16 cellular contexts compared by ENCODE assay signal in the genomic region with DNA sequence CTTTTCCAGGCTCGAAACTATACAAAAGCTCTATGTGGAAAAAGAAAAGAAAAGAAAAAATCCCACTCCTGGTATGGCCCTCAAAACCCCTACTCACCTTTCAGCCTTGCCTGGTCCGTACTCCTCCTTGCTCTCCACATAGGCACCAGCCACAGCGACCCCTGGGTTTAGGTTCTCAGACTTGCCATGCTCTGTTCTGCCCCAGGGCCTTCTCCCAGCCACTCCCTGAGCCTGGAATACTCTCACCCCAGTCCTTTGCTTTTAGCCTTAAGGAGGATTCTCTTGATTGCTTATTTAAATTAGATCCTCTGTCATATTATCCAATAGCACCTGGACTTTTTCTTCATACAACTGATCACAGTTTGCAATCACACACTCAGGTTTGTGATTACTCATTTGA.
DNase-seq lines count a peak whose midpoint lies in the region; ATAC-seq and TF ChIP-seq lines count a peak whose summit lies in the region.
"Had no signal": no experiment of that assay in that cellular context is flagged by ENCODE, and none has a peak within 500 bp of the region (broad histone marks: within the 10 kb centered on the region; RNA-seq: fewer than 3 reads in every experiment).

No MANE protein-coding gene starts in this region.

- no peak overlapping the region for H3K27ac Mint-ChIP-seq in GM23338
- H3K27ac Mint-ChIP-seq in endodermal cell, result no peak overlapping the region

- DNase-seq in GM23338 (ENCODE audit: low spot score) (peak; percentile 66), NCI-H69 (lab: John Stamatoyannopoulos, UW) (peak; percentile 11), endodermal cell (peak; percentile 88), mesenchymal stem cell (no peak), NCI-H146 (lab: John Stamatoyannopoulos, UW) (no peak), posterior vena cava (ENCODE audit: low spot score) (no peak), NOMO-1 treated with dmso at 0.1 percent for 144 hours (lab: John Stamatoyannopoulos, UW; ENCODE audit: unreplicated experiment) (no peak)
- DNase-seq: NCI-H1436 treated with DMSO at 0.1 percent for 48 hours, NCI-H2081, NCI-H510A treated with DMSO at 0.1 percent for 48 hours had no signal

- H3K79me2 ChIP-seq in GM23338 (replicated peaks; ENCODE audit: insufficient read depth), result no peaks in the 10 kb centered on the region

- H3K27ac ChIP-seq in GM23338 (ENCODE audit: low read depth), result no peak overlapping the region
- no peak overlapping the region for H3K27ac ChIP-seq in endodermal cell (ENCODE audit: low read depth, low read length)
- H3K27ac ChIP-seq in mesenchymal stem cell (ENCODE audit: low read length, poor library complexity, severe bottlenecking), result no peak overlapping the region
- H3K27ac ChIP-seq: A549, C4-2B, KMS-11 had no signal

- no peaks in the 10 kb centered on the region for H3F3A ChIP-seq in GM23338 (replicated peaks; ENCODE audit: low read depth)

- no peak overlapping the region for H3K14ac ChIP-seq in mesenchymal stem cell (ENCODE audit: low read length in 2 of 2)

- no peak overlapping the region for H2BK15ac ChIP-seq in mesenchymal stem cell (ENCODE audit: low read depth, poor library complexity, severe bottlenecking)

- ATAC-seq in GM23338 (peak; percentile 98), GM21619 (IDR thresholded peaks at IDR 0.05; ENCODE audit: unreplicated experiment) (no peak)
- ATAC-seq: Panc1, Right ventricle myocardium inferior had no signal

- 77 to 79% methylated on average over 3 of the region's 3 CpGs for WGBS in endodermal cell (ENCODE audit: insufficient coverage in 1 of 2, insufficient read length in 1 of 2), 2 experiments
- 63% methylated on average over 3 of the region's 3 CpGs for WGBS in mesenchymal stem cell

- H3K9me3 ChIP-seq in endodermal cell (ENCODE audit: control insufficient read depth, low read length) (no peaks in the 10 kb centered on the region), mesenchymal stem cell (ENCODE audit: control insufficient read depth, low read length) (peaks cover 3% of the 10 kb centered on the region)
- H3K9me3 ChIP-seq: A549 had no signal

- H3K36me3 Mint-ChIP-seq in GM23338 (ENCODE audit: low read depth) (peaks cover 5% of the 10 kb centered on the region; the same call in 1 of the 3 replicates), endodermal cell (ENCODE audit: low read depth) (no peaks in the 10 kb centered on the region)

- H3K4me3 ChIP-seq in GM23338 (no peak overlapping the region), endodermal cell (ENCODE audit: low read length) (no peak overlapping the region), mesenchymal stem cell (ENCODE audit: insufficient read depth in 1 of 2, low read depth in 1 of 2, low read length in 2 of 2) (no peak overlapping the region)
- H3K4me3 ChIP-seq: A549 had no signal

- no peak overlapping the region for H3K23ac ChIP-seq in mesenchymal stem cell (ENCODE audit: low read length in 2 of 2)

- peak overlapping the region; percentile 6 for H2AK5ac ChIP-seq in mesenchymal stem cell (ENCODE audit: low read length, severe bottlenecking)

- H3K4me2 ChIP-seq in GM23338, result no peak overlapping the region
- H3K4me2 ChIP-seq in mesenchymal stem cell (ENCODE audit: low read length, poor library complexity, severe bottlenecking), result no peak overlapping the region
- H3K4me2 ChIP-seq: A549, KMS-11 had no signal

- no peaks in the 10 kb centered on the region for H3K79me1 ChIP-seq in mesenchymal stem cell (replicated peaks; ENCODE audit: low read length, poor library complexity, severe bottlenecking)

- no peak overlapping the region for H3K18ac ChIP-seq in mesenchymal stem cell (ENCODE audit: low read depth in 1 of 2, low read length in 2 of 2)

- no peak overlapping the region for H4K8ac ChIP-seq in mesenchymal stem cell (ENCODE audit: low read length)

- H3K36me3 ChIP-seq in GM23338 (ENCODE audit: insufficient read depth), result no peaks in the 10 kb centered on the region
- no peaks in the 10 kb centered on the region for H3K36me3 ChIP-seq in endodermal cell (ENCODE audit: control insufficient read depth, insufficient read depth, low read length)
- no peaks in the 10 kb centered on the region for H3K36me3 ChIP-seq in mesenchymal stem cell (ENCODE audit: control insufficient read depth in 1 of 2, insufficient read depth in 2 of 2, low read depth in 1 of 2, low read length in 2 of 2)

- H2BK120ac ChIP-seq in mesenchymal stem cell (ENCODE audit: low read depth, low read length), result no peak overlapping the region

- peaks cover 6% of the 10 kb centered on the region; the same call in 2 of the 3 replicates for H3K9me3 Mint-ChIP-seq in GM23338
- no peaks in the 10 kb centered on the region for H3K9me3 Mint-ChIP-seq in endodermal cell

- no peak overlapping the region for H3K9ac ChIP-seq in endodermal cell (ENCODE audit: extremely low read depth, low read length, poor library complexity, severe bottlenecking)
- no peak overlapping the region for H3K9ac ChIP-seq in mesenchymal stem cell (ENCODE audit: low read length)
- H3K9ac ChIP-seq: KMS-11 had no signal

- no peak overlapping the region for H2BK12ac ChIP-seq in mesenchymal stem cell (ENCODE audit: low read length in 2 of 2)

- peaks cover 10% of the 10 kb centered on the region for H3K9me2 ChIP-seq in GM23338 (ENCODE audit: insufficient read depth)

- H3K4me1 ChIP-seq in GM23338 (ENCODE audit: insufficient read depth), result peaks cover 4% of the 10 kb centered on the region
- peaks cover 9% of the 10 kb centered on the region for H3K4me1 ChIP-seq in endodermal cell (ENCODE audit: control insufficient read depth, insufficient read depth, low read length)
- H3K4me1 ChIP-seq in mesenchymal stem cell (ENCODE audit: control insufficient read depth, insufficient read depth, low read depth, low read length), result peaks cover 9% of the 10 kb centered on the region
- H3K4me1 ChIP-seq: A549 had no signal

- H3K4me3 Mint-ChIP-seq in GM23338, result no peak overlapping the region
- no peak overlapping the region for H3K4me3 Mint-ChIP-seq in endodermal cell

- H2AFZ ChIP-seq in GM23338 (no peak overlapping the region), mesenchymal stem cell (ENCODE audit: low read depth, low read length) (no peak overlapping the region)

- no peaks in the 10 kb centered on the region for H4K20me1 ChIP-seq in GM23338 (replicated peaks; ENCODE audit: insufficient read depth)

- H3K4me1 Mint-ChIP-seq in GM23338 (peaks cover 24% of the 10 kb centered on the region), endodermal cell (peaks cover 29% of the 10 kb centered on the region)

- H4K91ac ChIP-seq in mesenchymal stem cell (ENCODE audit: low read length), result no peak overlapping the region

- H3K4ac ChIP-seq in mesenchymal stem cell (ENCODE audit: low read depth in 1 of 2, low read length in 2 of 2), result no peak overlapping the region

- no peak overlapping the region for H2BK5ac ChIP-seq in mesenchymal stem cell (ENCODE audit: low read depth, low read length, poor library complexity, severe bottlenecking)

- no peaks in the 10 kb centered on the region for H3K27me3 ChIP-seq in GM23338 (ENCODE audit: insufficient read depth)
- H3K27me3 ChIP-seq in endodermal cell (ENCODE audit: control insufficient read depth, insufficient read depth, low read length, poor library complexity, severe bottlenecking), result no peaks in the 10 kb centered on the region
- H3K27me3 ChIP-seq in mesenchymal stem cell (ENCODE audit: control insufficient read depth in 1 of 2, insufficient read depth in 1 of 2, low read length in 2 of 2), result peaks cover 6 to 21% of the 10 kb centered on the region in 2 experiments

- H3K27me3 Mint-ChIP-seq in GM23338 (ENCODE audit: insufficient read depth, low read depth, poor library complexity) (peaks cover 5% of the 10 kb centered on the region), endodermal cell (ENCODE audit: insufficient read depth) (peaks cover 2% of the 10 kb centered on the region)

- TF ChIP-seq CTCF in GM23338 (conservative IDR thresholded peaks at IDR 0.05; ENCODE audit: low read depth in 2 of 2) (peak; percentile 57 to 75), endodermal cell (conservative IDR thresholded peaks at IDR 0.05) (peak; percentile 76)

- intact Hi-C loops in posterior vena cava (cut with DNase I), result loop anchor here in 1 of 2 donors (5.0 kb wide), 1 partner anchor 1641 kb away; no protein-coding TSS in a partner anchor

TF ChIP-seq in GM23338, 12 proteins besides CTCF, POLR2A, EP300 and RAD21 (continues in another document):
- no peak for TF ChIP-seq EZH2phosphoT487 (IDR thresholded peaks at IDR 0.05; ENCODE audit: unreplicated experiment)
- TF ChIP-seq CREB1 (CRISPR knock-in tag; IDR thresholded peaks at IDR 0.05; ENCODE audit: low read depth), result no peak
- no peak for TF ChIP-seq ZNF331 (CRISPR knock-in tag; IDR thresholded peaks at IDR 0.05; ENCODE audit: low read depth)
- TF ChIP-seq, protein P1, sequence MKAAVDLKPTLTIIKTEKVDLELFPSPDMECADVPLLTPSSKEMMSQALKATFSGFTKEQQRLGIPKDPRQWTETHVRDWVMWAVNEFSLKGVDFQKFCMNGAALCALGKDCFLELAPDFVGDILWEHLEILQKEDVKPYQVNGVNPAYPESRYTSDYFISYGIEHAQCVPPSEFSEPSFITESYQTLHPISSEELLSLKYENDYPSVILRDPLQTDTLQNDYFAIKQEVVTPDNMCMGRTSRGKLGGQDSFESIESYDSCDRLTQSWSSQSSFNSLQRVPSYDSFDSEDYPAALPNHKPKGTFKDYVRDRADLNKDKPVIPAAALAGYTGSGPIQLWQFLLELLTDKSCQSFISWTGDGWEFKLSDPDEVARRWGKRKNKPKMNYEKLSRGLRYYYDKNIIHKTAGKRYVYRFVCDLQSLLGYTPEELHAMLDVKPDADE (IDR thresholded peaks at IDR 0.05), result no peak
- TF ChIP-seq ZNF114 (CRISPR knock-in tag; IDR thresholded peaks at IDR 0.05), result no peak
- TF ChIP-seq POLR2AphosphoS5 (IDR thresholded peaks at IDR 0.05; ENCODE audit: low read depth), result no peak
- no peak for TF ChIP-seq JUNB (IDR thresholded peaks at IDR 0.05; ENCODE audit: unreplicated experiment)

Comparison
In these comparisons a context has a peak if more than half of its experiments do, and no peak if none do; other contexts are left out.
1. DNase-seq: peak in GM23338 (single experiment), NCI-H69 (single experiment) and endodermal cell (single experiment); none in mesenchymal stem cell (single experiment), NCI-H146 (single experiment), posterior vena cava (single experiment) and NOMO-1 treated with dmso at 0.1 percent for 144 hours (single experiment).